ENCODE assay signal across 1 cellular context in the genomic region with DNA sequence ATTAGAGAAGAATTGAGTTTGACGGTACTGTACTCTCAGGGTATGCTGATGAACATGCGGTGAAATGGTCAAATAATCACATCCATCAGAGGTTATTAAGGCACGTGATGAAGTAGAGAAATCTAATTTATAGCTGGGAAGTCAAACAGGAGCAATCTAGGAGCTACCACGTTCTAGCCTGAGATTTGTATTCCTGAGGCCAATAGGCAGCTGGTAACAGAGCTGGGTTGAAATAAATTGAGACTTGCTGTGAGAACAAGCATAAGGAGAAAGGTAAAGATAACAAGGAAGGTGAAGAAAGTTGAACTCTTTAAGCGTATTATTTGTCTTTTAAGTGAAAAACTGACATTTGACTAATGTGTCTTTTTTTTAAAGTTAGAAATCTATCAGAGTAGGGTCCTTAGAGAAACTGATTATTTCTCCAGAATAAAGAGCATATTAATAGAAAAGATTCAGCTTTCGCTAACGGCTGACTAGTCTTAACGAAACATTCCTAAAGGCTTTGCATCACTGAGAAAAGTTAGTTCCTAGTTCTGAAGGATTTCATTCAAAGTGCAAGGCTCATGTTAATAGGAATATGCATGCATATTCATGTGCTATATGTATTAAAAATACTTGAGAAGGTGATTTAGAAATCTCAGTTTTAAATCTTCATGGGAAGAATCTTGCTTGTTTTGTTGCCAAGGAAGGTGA.
TF ChIP-seq lines count a peak whose summit lies in the region.

No MANE protein-coding gene starts in this region.

TF ChIP-seq in A549, 52 proteins besides CTCF, POLR2A, EP300 and RAD21 (continued from another document):
- TF ChIP-seq, protein P1, sequence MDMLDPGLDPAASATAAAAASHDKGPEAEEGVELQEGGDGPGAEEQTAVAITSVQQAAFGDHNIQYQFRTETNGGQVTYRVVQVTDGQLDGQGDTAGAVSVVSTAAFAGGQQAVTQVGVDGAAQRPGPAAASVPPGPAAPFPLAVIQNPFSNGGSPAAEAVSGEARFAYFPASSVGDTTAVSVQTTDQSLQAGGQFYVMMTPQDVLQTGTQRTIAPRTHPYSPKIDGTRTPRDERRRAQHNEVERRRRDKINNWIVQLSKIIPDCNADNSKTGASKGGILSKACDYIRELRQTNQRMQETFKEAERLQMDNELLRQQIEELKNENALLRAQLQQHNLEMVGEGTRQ (IDR thresholded peaks at IDR 0.05) = no peak
